ENCODE assay signal across 8 cellular contexts in the genomic region with DNA sequence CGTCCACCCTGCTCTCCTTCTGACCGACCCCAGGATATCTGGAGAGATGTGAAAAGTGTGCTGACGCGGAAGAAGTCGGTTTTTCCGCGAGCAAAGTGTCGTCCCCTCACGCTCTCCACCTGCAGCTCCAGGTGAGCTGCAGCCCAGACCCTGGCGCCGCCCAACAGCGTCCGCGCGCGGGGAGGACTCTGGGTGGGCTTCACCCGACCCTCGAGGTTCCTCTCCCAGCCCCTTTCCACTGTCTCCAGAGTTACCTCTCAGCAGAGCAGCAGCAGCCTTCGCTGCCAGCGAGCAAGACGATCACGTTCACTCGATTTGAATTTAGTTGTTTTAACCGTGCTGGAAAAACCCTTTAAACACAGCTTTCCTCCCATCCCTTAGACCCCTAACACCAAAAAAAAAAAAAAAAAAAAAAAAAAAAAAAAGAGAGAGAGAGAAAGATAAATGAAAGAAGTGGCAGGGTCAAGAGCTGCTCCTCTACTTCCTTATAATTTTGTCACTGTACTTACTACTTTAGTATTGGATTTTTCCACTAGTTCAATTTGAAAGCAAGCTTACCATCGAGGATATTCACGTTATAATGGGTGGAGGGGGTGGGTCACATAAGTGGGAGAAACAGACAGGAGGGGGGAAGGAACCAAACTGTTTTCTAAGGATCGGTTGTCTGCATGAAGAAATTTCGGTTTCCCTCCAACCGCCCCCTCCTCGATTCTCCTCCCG. TPM values are rescaled to one million over a fixed set of nuclear protein-coding genes. Genes with fewer than 3 reads are reported as not detected.
DNase-seq lines count a peak whose midpoint lies in the region; ATAC-seq, FAIRE-seq and TF ChIP-seq lines count a peak whose summit lies in the region.

No MANE protein-coding gene starts in this region.

- H2BK20ac ChIP-seq in H9 (ENCODE audit: low read depth, low read length, poor library complexity, severe bottlenecking): no peak overlapping the region

- H3K79me2 ChIP-seq in H9 (ENCODE audit: insufficient read depth, low read length): no peaks in the 10 kb centered on the region

- peak overlapping the region; percentile 70 to 97 (median 91) for H3K4me3 ChIP-seq in Peyer's patch
- H3K4me3 ChIP-seq in muscle layer of colon (ENCODE audit: low read depth in 1 of 2, low read length in 2 of 2): peak overlapping the region; percentile 98 to 99

- no peaks in the 10 kb centered on the region for H4K20me1 ChIP-seq in H9 (ENCODE audit: control insufficient read depth, insufficient read depth, insufficient read length)

- TF ChIP-seq CTCF in H9 (conservative IDR thresholded peaks at IDR 0.05): no peak
- peak in 1 of 6 experiments; percentile 2 for TF ChIP-seq CTCF in Peyer's patch (IDR thresholded peaks at IDR 0.05)

- peak overlapping the region; percentile 92 for H3K4me2 ChIP-seq in H9 (ENCODE audit: insufficient read depth, insufficient read length, low read length)

- no peak overlapping the region for H2AFZ ChIP-seq in H9 (ENCODE audit: low read length)

- H3K9me3 ChIP-seq in H9 (ENCODE audit: control insufficient read depth, low read depth, low read length): no peaks in the 10 kb centered on the region
- no peaks in the 10 kb centered on the region for H3K9me3 ChIP-seq in Peyer's patch
- no peaks in the 10 kb centered on the region for H3K9me3 ChIP-seq in muscle layer of colon (ENCODE audit: low read length)

- no peak overlapping the region for H4K8ac ChIP-seq in H9 (replicated peaks; ENCODE audit: insufficient read length, low read depth, low read length)

- H3K27ac ChIP-seq in H9 (ENCODE audit: insufficient read length, low read depth, low read length): no peak overlapping the region
- H3K27ac ChIP-seq in Peyer's patch: peak overlapping the region; percentile 95 to 98 (median 95)
- peak overlapping the region; percentile 93 for H3K27ac ChIP-seq in muscle layer of colon (ENCODE audit: low read depth, low read length)

- peak overlapping the region; percentile 89 to 96 for H3K4me3 Mint-ChIP-seq in H9

- no peak overlapping the region for H4K91ac ChIP-seq in H9 (ENCODE audit: insufficient read length, low read depth, low read length)

- H3K4me1 ChIP-seq in H9 (ENCODE audit: insufficient read depth, low read length) (peaks cover 2% of the 10 kb centered on the region; the same call in 1 of the 2 replicates), Peyer's patch (peaks cover 0 to 16% (median 7%) of the 10 kb centered on the region in 4 donors), muscle layer of colon (ENCODE audit: insufficient read depth, low read length) (peaks cover 20% of the 10 kb centered on the region)

- no peak overlapping the region for H2AK5ac ChIP-seq in H9 (ENCODE audit: insufficient read length, low read length)

- H3K27ac Mint-ChIP-seq in H9: no peak overlapping the region

- H3K36me3 ChIP-seq in Peyer's patch: no peaks in the 10 kb centered on the region
- no peaks in the 10 kb centered on the region for H3K36me3 ChIP-seq in muscle layer of colon (ENCODE audit: insufficient read depth, low read length)

- H3K9ac ChIP-seq in H9 (ENCODE audit: extremely low read depth, insufficient read length, low read length): peak overlapping the region; percentile 31
- peak overlapping the region; percentile 98 for H3K9ac ChIP-seq in muscle layer of colon (ENCODE audit: low read length)

- no peak overlapping the region for H2BK15ac ChIP-seq in H9 (ENCODE audit: low read depth, low read length)

- DNase-seq in G401 (ENCODE audit: low spot score): peak; percentile 58
- no peak for DNase-seq in H9
- DNase-seq in Peyer's patch: peak in 1 of 3 donors; percentile 28
- DNase-seq in NCI-H345 treated with DMSO at 0.1 percent for 48 hours (lab: John Stamatoyannopoulos, UW; ENCODE audit: unreplicated experiment): no peak
- DNase-seq in DMS79 (lab: John Stamatoyannopoulos, UW): no peak

- no peak overlapping the region for H3K23ac ChIP-seq in H9 (ENCODE audit: insufficient read length, low read depth, low read length)

- H3K9me3 Mint-ChIP-seq in H9: no peaks in the 10 kb centered on the region; a peak in 1 of 5 replicates

- FAIRE-seq in endometrium (lab: Jason Lieb, UNC): peak; percentile 46

- H3K27me3 ChIP-seq in H9 (ENCODE audit: insufficient read depth, low read length) (peaks cover 10% of the 10 kb centered on the region; the same call in 1 of the 2 replicates), Peyer's patch (no peaks in the 10 kb centered on the region), muscle layer of colon (ENCODE audit: control insufficient read depth in 1 of 2, insufficient read depth in 2 of 2, low read length in 2 of 2) (no peaks in the 10 kb centered on the region)

- no peak overlapping the region for H4K5ac ChIP-seq in H9 (ENCODE audit: insufficient read length, low read depth, low read length)

- peaks cover 64% of the 10 kb centered on the region for H3K27me3 Mint-ChIP-seq in H9 (ENCODE audit: low read depth)

- H2BK5ac ChIP-seq in H9 (ENCODE audit: insufficient read length, low read length): no peak overlapping the region

- no peak overlapping the region for H3T11ph ChIP-seq in H9 (ENCODE audit: low read length)

- in situ Hi-C loops in G401 (cut with HindIII; ENCODE audit: low sequenced_read_pairs): no loop called here

- H3K4ac ChIP-seq in H9 (ENCODE audit: low read depth, low read length): no peak overlapping the region

- no peak overlapping the region for H2BK12ac ChIP-seq in H9 (ENCODE audit: insufficient read length, low read depth, low read length)

- no peak for TF ChIP-seq POLR2A in Peyer's patch (IDR thresholded peaks at IDR 0.05)

- no peak overlapping the region for H3K18ac ChIP-seq in H9 (ENCODE audit: insufficient read length, low read depth, low read length)

- H3K79me1 ChIP-seq in H9 (ENCODE audit: insufficient read depth, low read depth, low read length, poor library complexity, severe bottlenecking): no peaks in the 10 kb centered on the region

- H3K36me3 Mint-ChIP-seq in H9 (ENCODE audit: insufficient read depth in 1 of 3, low read depth in 3 of 3): no peaks in the 10 kb centered on the region; a peak in 1 of 7 replicates

- no peak overlapping the region for H3K56ac ChIP-seq in H9 (ENCODE audit: insufficient read length, low read depth, low read length)

- H2BK120ac ChIP-seq in H9 (ENCODE audit: low read depth, low read length, poor library complexity, severe bottlenecking): no peak overlapping the region

- peak overlapping the region; percentile 17; the same call in 1 of the 2 replicates for H3K14ac ChIP-seq in H9 (ENCODE audit: insufficient read depth, low read length)

- H3K23me2 ChIP-seq in H9 (ENCODE audit: insufficient read length, low read depth, low read length, poor library complexity, severe bottlenecking): peaks cover 31% of the 10 kb centered on the region

- no peak for ATAC-seq in GM19324 (IDR thresholded peaks at IDR 0.05; ENCODE audit: low FRiP score, unreplicated experiment)

- no CpG with 5 or more reads among the region's 31 CpGs for WGBS in H9 (ENCODE audit: extremely low coverage, insufficient read length, low lambda C conversion rate)

- H3K4me1 Mint-ChIP-seq in H9: peaks cover 26 to 33% of the 10 kb centered on the region in 2 experiments

RNA-seq across cellular contexts. Expression of a gene that starts 0.8 kb away (rescaled TPM):
- not detected in 2 replicates for total RNA-seq in G401 (2014; rRNA removed; shearing (Covaris generic))
- total RNA-seq in H9 (2021): 0.86 and 1.4 TPM in 2 replicates
- 100 to 1,000 TPM in 3 of 4 donors, 10 to 100 TPM in 1; 33.0 to 128 (median 118) TPM for total RNA-seq in Peyer's patch

Comparison
In these comparisons a context has a peak if more than half of its experiments do, and no peak if none do; other contexts are left out.
1. RNA of a gene that starts 0.8 kb away (total RNA-seq): 33.0 to 128 TPM in Peyer's patch; 0.86 to 1.4 TPM in H9 and not detected in G401; every median in the first group is over 10 times any median in the second.